ENCODE assay signal across 23 cellular contexts in genomic region chr17:78120537-78120936, GRCh38. TPM values are rescaled to one million over a fixed set of nuclear protein-coding genes. Genes with fewer than 3 reads are reported as not detected.
DNase-seq lines count a peak whose midpoint lies in the region; ATAC-seq and TF ChIP-seq lines count a peak whose summit lies in the region.
"Had no signal": no experiment of that assay in that cellular context is flagged by ENCODE, and none has a peak within 500 bp of the region (broad histone marks: within the 10 kb centered on the region; RNA-seq: fewer than 3 reads in every experiment).

No MANE protein-coding gene starts in this region.

- H3K36me3 Mint-ChIP-seq in activated CD8-positive, alpha-beta memory T cell treated with anti-CD3 and anti-CD28 coated beads, Interleukin-2, amount 10 ng/mL, durations not matched to agents 7 days and 5 days, result peaks cover 45% of the 10 kb centered on the region
- peaks cover 45% of the 10 kb centered on the region for H3K36me3 Mint-ChIP-seq in activated naive CD8-positive, alpha-beta T cell treated with anti-CD3 and anti-CD28 coated beads, Interleukin-2, amount 10 ng/mL, durations not matched to agents 7 days and 5 days

- H4K20me1 ChIP-seq in KMS-11 (ENCODE audit: insufficient read depth), result no peaks in the 10 kb centered on the region
- no peaks in the 10 kb centered on the region for H4K20me1 ChIP-seq in osteoblast (ENCODE audit: insufficient read depth, low read length)

- H3K4me1 ChIP-seq in KMS-11 (ENCODE audit: low read depth, poor library complexity, severe bottlenecking) (peaks cover 47% of the 10 kb centered on the region), osteoblast (ENCODE audit: insufficient read depth, low read length) (no peaks in the 10 kb centered on the region)
- H3K4me1 ChIP-seq: uterus had no signal

- H3K27ac ChIP-seq in KMS-11 (peak overlapping the region; percentile 80; the same call in 1 of the 2 replicates), osteoblast (ENCODE audit: low read depth, low read length) (no peak overlapping the region)
- H3K27ac ChIP-seq: uterus had no signal

- H3K9me3 ChIP-seq in osteoblast (ENCODE audit: low read depth, low read length), result no peaks in the 10 kb centered on the region
- H3K9me3 ChIP-seq: uterus had no signal

- DNase-seq in activated CD8-positive, alpha-beta memory T cell treated with anti-CD3 and anti-CD28 coated beads, Interleukin-2, amount 10 ng/mL, durations not matched to agents 7 days and 5 days, result no peak
- DNase-seq in activated CD8-positive, alpha-beta memory T cell treated with anti-CD3 and anti-CD28 coated beads, Interleukin-2, amount 50 U/mL, for 4 hours, result no peak
- no peak for DNase-seq in activated naive CD8-positive, alpha-beta T cell treated with anti-CD3 and anti-CD28 coated beads, Interleukin-2, amount 10 ng/mL, durations not matched to agents 7 days and 5 days
- DNase-seq in osteoblast (ENCODE audit: insufficient read length, low spot score, missing footprints) (peak; percentile 41), nucleus accumbens (lab: John Stamatoyannopoulos, UW) (no peak), KBM-7 (no peak)
- DNase-seq: cerebellar nuclear complex; IMR-90; MV-4-11; NCI-H187 treated with DMSO at 0.1 percent for 48 hours; NCI-H446; NK-92 treated with Interleukin-12 subunit alpha and Interleukin-12 subunit beta, amount 100 ng/mL, for 24 hours; stimulated activated CD4-positive, alpha-beta T cell treated with anti-CD3 and anti-CD28 coated beads, Interleukin-2, amount 100 ng/mL, for 48 hours; uterus had no signal

- H3K9ac ChIP-seq in KMS-11, result no peak overlapping the region; the same call in 1 of the 2 replicates

- CTCF ChIA-PET in activated CD8-positive, alpha-beta memory T cell treated with anti-CD3 and anti-CD28 coated beads, Interleukin-2, amount 10 ng/mL, durations not matched to agents 7 days and 5 days (lab: Charles Lee), result interaction anchor here (0.7 to 13.4 kb wide), 3 partner anchors 16 to 56 kb away, joined by 3 to 179 read pairs (median 4); no protein-coding TSS in a partner anchor

- H3K9me3 Mint-ChIP-seq in activated CD8-positive, alpha-beta memory T cell treated with anti-CD3 and anti-CD28 coated beads, Interleukin-2, amount 10 ng/mL, durations not matched to agents 7 days and 5 days (ENCODE audit: low read depth), result no peaks in the 10 kb centered on the region
- H3K9me3 Mint-ChIP-seq in activated naive CD8-positive, alpha-beta T cell treated with anti-CD3 and anti-CD28 coated beads, Interleukin-2, amount 10 ng/mL, durations not matched to agents 7 days and 5 days, result no peaks in the 10 kb centered on the region

- H3K27me3 Mint-ChIP-seq in activated CD8-positive, alpha-beta memory T cell treated with anti-CD3 and anti-CD28 coated beads, Interleukin-2, amount 10 ng/mL, durations not matched to agents 7 days and 5 days, result no peaks in the 10 kb centered on the region
- H3K27me3 Mint-ChIP-seq in activated naive CD8-positive, alpha-beta T cell treated with anti-CD3 and anti-CD28 coated beads, Interleukin-2, amount 10 ng/mL, durations not matched to agents 7 days and 5 days, result no peaks in the 10 kb centered on the region

- H3K4me2 ChIP-seq in KMS-11 (peak overlapping the region; percentile 99), osteoblast (ENCODE audit: insufficient read depth, low read length) (no peak overlapping the region)

- peaks cover 54% of the 10 kb centered on the region for H3K4me1 Mint-ChIP-seq in activated CD8-positive, alpha-beta memory T cell treated with anti-CD3 and anti-CD28 coated beads, Interleukin-2, amount 10 ng/mL, durations not matched to agents 7 days and 5 days
- peaks cover 45% of the 10 kb centered on the region for H3K4me1 Mint-ChIP-seq in activated naive CD8-positive, alpha-beta T cell treated with anti-CD3 and anti-CD28 coated beads, Interleukin-2, amount 10 ng/mL, durations not matched to agents 7 days and 5 days

- H3K36me3 ChIP-seq in KMS-11 (ENCODE audit: insufficient read depth), result no peaks in the 10 kb centered on the region
- no peaks in the 10 kb centered on the region for H3K36me3 ChIP-seq in osteoblast (ENCODE audit: insufficient read depth, low read length)
- H3K36me3 ChIP-seq: uterus had no signal

- no peaks in the 10 kb centered on the region for H3K27me3 ChIP-seq in KMS-11 (ENCODE audit: insufficient read depth, low read depth)
- H3K27me3 ChIP-seq in osteoblast (ENCODE audit: insufficient read depth, low read length), result no peaks in the 10 kb centered on the region
- H3K27me3 ChIP-seq: uterus had no signal

- H3K4me3 ChIP-seq in KMS-11 (IDR thresholded peaks at IDR 0.05; ENCODE audit: insufficient read depth, low read depth, low read length) (no peak overlapping the region), osteoblast (ENCODE audit: insufficient read depth, low read length) (no peak overlapping the region)
- H3K4me3 ChIP-seq: uterus had no signal

- H3K27ac Mint-ChIP-seq in activated CD8-positive, alpha-beta memory T cell treated with anti-CD3 and anti-CD28 coated beads, Interleukin-2, amount 10 ng/mL, durations not matched to agents 7 days and 5 days, result peak overlapping the region; percentile 49
- H3K27ac Mint-ChIP-seq in activated naive CD8-positive, alpha-beta T cell treated with anti-CD3 and anti-CD28 coated beads, Interleukin-2, amount 10 ng/mL, durations not matched to agents 7 days and 5 days, result peak overlapping the region; percentile 96

- no peaks in the 10 kb centered on the region for H3K79me2 ChIP-seq in KMS-11 (ENCODE audit: insufficient read depth, low read depth)
- H3K79me2 ChIP-seq in osteoblast (ENCODE audit: insufficient read depth, low read length), result no peaks in the 10 kb centered on the region

- no peak for ATAC-seq in activated CD8-positive, alpha-beta memory T cell treated with anti-CD3 and anti-CD28 coated beads, Interleukin-2, amount 10 ng/mL, durations not matched to agents 7 days and 5 days
- no peak for ATAC-seq in activated naive CD8-positive, alpha-beta T cell treated with anti-CD3 and anti-CD28 coated beads, Interleukin-2, amount 10 ng/mL, durations not matched to agents 7 days and 5 days (ENCODE audit: low read depth)
- ATAC-seq in GM19452 (IDR thresholded peaks at IDR 0.05; ENCODE audit: unreplicated experiment), result no peak
- ATAC-seq: esophagus mucosa, SK-N-SH treated with all-trans-retinoic acid at 6 μM for 48 hours had no signal

- no peak for TF ChIP-seq CTCF in KMS-11 (conservative IDR thresholded peaks at IDR 0.05; ENCODE audit: low read depth, low read length)
- TF ChIP-seq CTCF in osteoblast (IDR thresholded peaks at IDR 0.05; ENCODE audit: extremely low read depth, low read depth, low read length), result no peak

- peak overlapping the region; percentile 76 for H3K4me3 Mint-ChIP-seq in activated CD8-positive, alpha-beta memory T cell treated with anti-CD3 and anti-CD28 coated beads, Interleukin-2, amount 10 ng/mL, durations not matched to agents 7 days and 5 days
- peak overlapping the region; percentile 93 for H3K4me3 Mint-ChIP-seq in activated naive CD8-positive, alpha-beta T cell treated with anti-CD3 and anti-CD28 coated beads, Interleukin-2, amount 10 ng/mL, durations not matched to agents 7 days and 5 days

- H2AFZ ChIP-seq in KMS-11 (ENCODE audit: low read depth), result no peak overlapping the region
- H2AFZ ChIP-seq in osteoblast (ENCODE audit: low read length), result no peak overlapping the region

- in situ Hi-C loops in KBM-7 (cut with MboI; ENCODE audit: low pct_unique_long_range_greater_than_20kb, low sequenced_read_pairs), result no loop called here

- POLR2A ChIA-PET in activated naive CD8-positive, alpha-beta T cell treated with anti-CD3 and anti-CD28 coated beads, Interleukin-2, amount 10 ng/mL, durations not matched to agents 7 days and 5 days (lab: Charles Lee), result interaction anchor here (0.5 to 13.9 kb wide), 3 partner anchors 9 to 102 kb away, joined by 3 to 380 read pairs (median 53); partner anchors contain the start of genes TMC6 and TMC8

RNA-seq across cellular contexts. Expression of gene TMC6, which starts 8.0 kb away (rescaled TPM):
- total RNA-seq in activated CD8-positive, alpha-beta memory T cell treated with anti-CD3 and anti-CD28 coated beads, Interleukin-2, amount 10 ng/mL, durations not matched to agents 7 days and 5 days, result 100 to 1,000 TPM; 347 to 431 TPM
- 100 to 1,000 TPM; 638 to 646 TPM for total RNA-seq in activated naive CD8-positive, alpha-beta T cell treated with anti-CD3 and anti-CD28 coated beads, Interleukin-2, amount 10 ng/mL, durations not matched to agents 7 days and 5 days
- total RNA-seq in osteoblast, result under 0.01 TPM in 1 of 2 replicates, not detected in the other
- total RNA-seq: IMR-90, RPMI7951 had no signal

RNA-seq across cellular contexts. Expression of gene TMC8, which starts 10.0 kb away (rescaled TPM):
- 100 to 1,000 TPM; 251 to 292 TPM for total RNA-seq in activated CD8-positive, alpha-beta memory T cell treated with anti-CD3 and anti-CD28 coated beads, Interleukin-2, amount 10 ng/mL, durations not matched to agents 7 days and 5 days
- total RNA-seq in activated naive CD8-positive, alpha-beta T cell treated with anti-CD3 and anti-CD28 coated beads, Interleukin-2, amount 10 ng/mL, durations not matched to agents 7 days and 5 days, result 100 to 1,000 TPM; 336 to 340 TPM
- not detected in 2 replicates for total RNA-seq in osteoblast
- total RNA-seq: IMR-90, RPMI7951 had no signal

RNA-seq across cellular contexts. Expression of gene C17orf99, which starts 25.6 kb away (rescaled TPM):
- total RNA-seq in activated CD8-positive, alpha-beta memory T cell treated with anti-CD3 and anti-CD28 coated beads, Interleukin-2, amount 10 ng/mL, durations not matched to agents 7 days and 5 days, result not detected
- total RNA-seq in activated naive CD8-positive, alpha-beta T cell treated with anti-CD3 and anti-CD28 coated beads, Interleukin-2, amount 10 ng/mL, durations not matched to agents 7 days and 5 days, result not detected
- total RNA-seq in osteoblast, result not detected in 2 replicates
- total RNA-seq: astrocyte, IMR-90, mesenteric fat pad, pulmonary artery endothelial cell, RPMI7951, subcutaneous adipose tissue had no signal

RNA-seq across cellular contexts. Expression of gene SYNGR2, which starts 47.8 kb away (rescaled TPM):
- 10 to 100 TPM; 41.2 to 80.3 TPM for total RNA-seq in activated CD8-positive, alpha-beta memory T cell treated with anti-CD3 and anti-CD28 coated beads, Interleukin-2, amount 10 ng/mL, durations not matched to agents 7 days and 5 days
- 10 to 100 TPM; 43.2 to 50.5 TPM for total RNA-seq in activated naive CD8-positive, alpha-beta T cell treated with anti-CD3 and anti-CD28 coated beads, Interleukin-2, amount 10 ng/mL, durations not matched to agents 7 days and 5 days
- 1.5 and 3.3 TPM in 2 replicates for total RNA-seq in osteoblast

Comparison
In these comparisons a context has a peak if more than half of its experiments do, and no peak if none do; other contexts are left out.
1. RNA of gene TMC6, which starts 8.0 kb away (total RNA-seq): 638 to 646 TPM in activated naive CD8-positive, alpha-beta T cell treated with anti-CD3 and anti-CD28 coated beads, Interleukin-2, amount 10 ng/mL, durations not matched to agents 7 days and 5 days and 347 to 431 TPM in activated CD8-positive, alpha-beta memory T cell treated with anti-CD3 and anti-CD28 coated beads, Interleukin-2, amount 10 ng/mL, durations not matched to agents 7 days and 5 days; under 0.01 TPM in osteoblast; every median in the first group is over 100 times any median in the second.
2. RNA of gene TMC8, which starts 10.0 kb away (total RNA-seq): 336 to 340 TPM in activated naive CD8-positive, alpha-beta T cell treated with anti-CD3 and anti-CD28 coated beads, Interleukin-2, amount 10 ng/mL, durations not matched to agents 7 days and 5 days and 251 to 292 TPM in activated CD8-positive, alpha-beta memory T cell treated with anti-CD3 and anti-CD28 coated beads, Interleukin-2, amount 10 ng/mL, durations not matched to agents 7 days and 5 days; not detected in osteoblast; every median in the first group is over 100 times any median in the second.